21 cellular contexts compared by ENCODE assay signal in genomic region chr4:2069986-2070385, GRCh38. TPM values are rescaled to one million over a fixed set of nuclear protein-coding genes. Genes with fewer than 3 reads are reported as not detected.
DNase-seq lines count a peak whose midpoint lies in the region; ATAC-seq, FAIRE-seq and TF ChIP-seq lines count a peak whose summit lies in the region.
"Had no signal": no experiment of that assay in that cellular context is flagged by ENCODE, and none has a peak within 500 bp of the region (broad histone marks: within the 10 kb centered on the region; RNA-seq: fewer than 3 reads in every experiment).

No MANE protein-coding gene starts in this region.

- no peak for FAIRE-seq in kidney (lab: Jason Lieb, UNC)
- FAIRE-seq: GM12892, GM18507, K562, RCC 7860 had no signal

- 60 to 77% (median 71%) methylated on average over 1 to 14 of the region's 14 CpGs for WGBS in heart left ventricle, 4 donors
- 60% methylated on average over 6 of the region's 14 CpGs for WGBS in suprapubic skin

- intact Hi-C loops in heart left ventricle (cut with DNase I): no loop called here
- intact Hi-C loops in left ventricle myocardium inferior (cut with micrococcal nuclease): no loop called here
- intact Hi-C loops in kidney (cut with DNase I): no loop called here

- H3K4me3 Mint-ChIP-seq in nephron progenitor cell: no peak overlapping the region

- no peaks in the 10 kb centered on the region for H3K36me3 Mint-ChIP-seq in nephron progenitor cell (ENCODE audit: low read depth)

- H3K9ac ChIP-seq in kidney (ENCODE audit: low read length in 2 of 2): no peak overlapping the region

- no peaks in the 10 kb centered on the region for H3K27me3 Mint-ChIP-seq in nephron progenitor cell (ENCODE audit: low read depth, poor library complexity)

- H3K36me3 ChIP-seq in heart left ventricle (no peaks in the 10 kb centered on the region), left ventricle myocardium inferior (no peaks in the 10 kb centered on the region), RWPE2 (ENCODE audit: low read depth) (no peaks in the 10 kb centered on the region), kidney (ENCODE audit: control insufficient read depth in 1 of 2, insufficient read depth in 2 of 2, low read length in 2 of 2) (no peaks in the 10 kb centered on the region), suprapubic skin (no peaks in the 10 kb centered on the region)

- H3K27ac ChIP-seq in heart left ventricle (no peak overlapping the region), left ventricle myocardium inferior (replicated peaks) (no peak overlapping the region), RWPE2 (ENCODE audit: poor library complexity, severe bottlenecking) (no peak overlapping the region), kidney (ENCODE audit: low read depth in 2 of 2, low read length in 2 of 2) (no peak overlapping the region), suprapubic skin (no peak overlapping the region)

- H3K27ac Mint-ChIP-seq in nephron progenitor cell: no peak overlapping the region

- no peaks in the 10 kb centered on the region for H3K9me3 Mint-ChIP-seq in nephron progenitor cell

- H3K4me1 ChIP-seq in heart left ventricle (peaks cover 0 to 6% (median 0%) of the 10 kb centered on the region in 12 donors), left ventricle myocardium inferior (no peaks in the 10 kb centered on the region), RWPE2 (ENCODE audit: insufficient read depth, poor library complexity, severe bottlenecking) (no peaks in the 10 kb centered on the region), kidney (ENCODE audit: control insufficient read depth in 1 of 2, insufficient read depth in 1 of 2, low read depth in 1 of 2, low read length in 2 of 2) (peaks cover 0 to 16% of the 10 kb centered on the region in 2 donors), suprapubic skin (no peaks in the 10 kb centered on the region)

- H3K9me3 ChIP-seq in heart left ventricle (no peaks in the 10 kb centered on the region), left ventricle myocardium inferior (replicated peaks) (no peaks in the 10 kb centered on the region), RWPE2 (ENCODE audit: severe bottlenecking) (no peaks in the 10 kb centered on the region), kidney (ENCODE audit: control insufficient read depth in 1 of 2, low read length in 2 of 2) (no peaks in the 10 kb centered on the region), suprapubic skin (no peaks in the 10 kb centered on the region)

- TF ChIP-seq EP300 in suprapubic skin (IDR thresholded peaks at IDR 0.05): no peak

- peaks cover 15% of the 10 kb centered on the region for H3K4me1 Mint-ChIP-seq in nephron progenitor cell

- peak in 3 of 5 donors; percentile 4 to 53 (median 11) for DNase-seq in heart left ventricle
- DNase-seq in left ventricle myocardium inferior: no peak
- DNase-seq in RWPE2 (ENCODE audit: low spot score): peak; percentile 47
- peak; percentile 49 for DNase-seq in kidney
- peak; percentile 44 to 70 for DNase-seq in suprapubic skin (ENCODE audit: low spot score in 2 of 2)
- DNase-seq in NCI-H226: no peak
- no peak for DNase-seq in nephron progenitor cell
- DNase-seq: ACHN; C1 segment of cervical spinal cord; DMS79; GOT3; NCI-H1105; NCI-H2081; NCI-H2171 treated with DMSO at 0.1 percent for 48 hours; NK-92 treated with Interleukin-12 subunit alpha and Interleukin-12 subunit beta, amount 100 ng/mL, for 24 hours; SHP77 treated with DMSO at 0.1 percent for 48 hours had no signal

- TF ChIP-seq POLR2A in heart left ventricle (IDR thresholded peaks at IDR 0.05) (no peak), suprapubic skin (IDR thresholded peaks at IDR 0.05) (no peak)

- ATAC-seq in heart left ventricle (no peak), RWPE2 (ENCODE audit: low read depth) (no peak)
- ATAC-seq: K562 had no signal

- H3K27me3 ChIP-seq in heart left ventricle (peaks cover 0 to 15% (median 0%) of the 10 kb centered on the region in 9 donors), left ventricle myocardium inferior (ENCODE audit: low read depth) (peaks cover 46% of the 10 kb centered on the region), RWPE2 (ENCODE audit: insufficient read depth, poor library complexity, severe bottlenecking) (no peaks in the 10 kb centered on the region), suprapubic skin (peaks cover 45% of the 10 kb centered on the region)

- TF ChIP-seq CTCF in heart left ventricle (IDR thresholded peaks at IDR 0.05) (no peak), left ventricle myocardium inferior (IDR thresholded peaks at IDR 0.05; ENCODE audit: borderline replicate concordance) (no peak), RWPE2 (IDR thresholded peaks at IDR 0.05; ENCODE audit: poor library complexity, severe bottlenecking) (no peak), kidney (IDR thresholded peaks at IDR 0.05; ENCODE audit: borderline replicate concordance, extremely low read depth, insufficient read depth) (no peak), suprapubic skin (IDR thresholded peaks at IDR 0.05) (no peak), nephron progenitor cell (IDR thresholded peaks at IDR 0.05) (no peak)

- H3K4me3 ChIP-seq in heart left ventricle: no peak overlapping the region
- H3K4me3 ChIP-seq in left ventricle myocardium inferior: no peak overlapping the region
- no peak overlapping the region for H3K4me3 ChIP-seq in RWPE2 (ENCODE audit: severe bottlenecking)
- no peak overlapping the region for H3K4me3 ChIP-seq in kidney (ENCODE audit: low read length in 2 of 2)
- H3K4me3 ChIP-seq in suprapubic skin: no peak overlapping the region
- H3K4me3 ChIP-seq: K562 had no signal

RNA-seq across cellular contexts. Expression of gene NAT8L, which starts 10.9 kb away (rescaled TPM):
- total RNA-seq in heart left ventricle (1 to 10 TPM in 1 of 9 donors, under 1 TPM in 8; 0.19 to 3.1 (median 0.33) TPM), left ventricle myocardium inferior (0.52 TPM), kidney (2.7 TPM), suprapubic skin (1 to 10 TPM; 1.0 to 2.8 (median 1.6) TPM)
- polyA plus RNA-seq in heart left ventricle (under 1 TPM; 0.27 to 0.30 TPM), kidney (ENCODE audit: insufficient read depth, low read depth, low replicate concordance) (12.5 TPM)
- total RNA-seq: OCI-LY7 had no signal

Comparison
In these comparisons a context has a peak if more than half of its experiments do, and no peak if none do; other contexts are left out.
1. DNase-seq: peak in heart left ventricle (3 of 5), RWPE2 (single experiment), kidney (single experiment) and suprapubic skin (2 of 2); none in left ventricle myocardium inferior (single experiment), NCI-H226 (single experiment) and nephron progenitor cell (single experiment).